In genomic region chr9:109509625-109510024, GRCh38 we compare ENCODE assay signal across 33 cellular contexts. TPM values are rescaled to one million over a fixed set of nuclear protein-coding genes. Genes with fewer than 3 reads are reported as not detected.
"Had no signal": no experiment of that assay in that cellular context is flagged by ENCODE, and none has a peak within 500 bp of the region (broad histone marks: within the 10 kb centered on the region; RNA-seq: fewer than 3 reads in every experiment).

No MANE protein-coding gene starts in this region.

- H3K27me3 ChIP-seq: adrenal gland, foreskin keratinocyte, gastrocnemius medialis, heart left ventricle had no signal

- DNase-seq: activated CD4-positive, alpha-beta memory T cell treated with anti-CD3 and anti-CD28 coated beads for 36 hours; activated CD4-positive, alpha-beta T cell treated with anti-CD3 and anti-CD28 coated beads for 36 hours; activated CD4-positive, alpha-beta T cell treated with anti-CD3 and anti-CD28 coated beads, Interleukin-2, amount 10 ng/mL, durations not matched to agents 24 days and 14 days; activated CD4-positive, CD25-positive, alpha-beta regulatory T cell; activated CD4-positive, CD25-positive, alpha-beta regulatory T cell treated with anti-CD3 and anti-CD28 coated beads, Interleukin-2, amount 50 U/mL, for 72 hours; activated CD8-positive, alpha-beta memory T cell treated with anti-CD3 and anti-CD28 coated beads, Interleukin-2, amount 10 ng/mL, durations not matched to agents 7 days and 5 days; activated CD8-positive, alpha-beta memory T cell treated with anti-CD3 and anti-CD28 coated beads, Interleukin-2, amount 50 U/mL, for 4 hours; activated CD8-positive, alpha-beta T cell treated with anti-CD3 and anti-CD28 coated beads, Interleukin-2, amount 10 ng/mL, durations not matched to agents 7 days and 5 days; activated effector memory CD4-positive, alpha-beta T cell treated with anti-CD3 and anti-CD28 coated beads, Interleukin-2, amount 50 U/mL, for 16 hours; activated naive CD4-positive, alpha-beta T cell treated with anti-CD3 and anti-CD28 coated beads for 36 hours; activated naive CD8-positive, alpha-beta T cell treated with anti-CD3 and anti-CD28 coated beads for 36 hours; activated naive CD8-positive, alpha-beta T cell treated with anti-CD3 and anti-CD28 coated beads, Interleukin-2, amount 50 U/mL, for 24 hours; activated T-cell treated with anti-CD3 and anti-CD28 coated beads, Interleukin-2, amount 50 U/mL, for 1 hour; activated T-cell treated with anti-CD3 and anti-CD28 coated beads, Interleukin-2, amount 50 U/mL, for 48 hours; amygdala; caudate nucleus; cortex of kidney; dermis blood vessel endothelial cell; effector CD8-positive, alpha-beta T cell; foreskin keratinocyte; gastrocnemius medialis; glutamatergic neuron; heart left ventricle; T-helper 2 cell had no signal

- H3K27ac ChIP-seq: epithelial cell of prostate, foreskin keratinocyte, heart left ventricle had no signal

- ATAC-seq: activated CD4-positive, alpha-beta T cell treated with anti-CD3 and anti-CD28 coated beads for 36 hours; activated CD8-positive, alpha-beta memory T cell treated with anti-CD3 and anti-CD28 coated beads, Interleukin-2, amount 10 ng/mL, durations not matched to agents 7 days and 5 days; activated CD8-positive, alpha-beta T cell treated with anti-CD3 and anti-CD28 coated beads, Interleukin-2, amount 10 ng/mL, durations not matched to agents 7 days and 5 days; activated naive CD8-positive, alpha-beta T cell treated with anti-CD3 and anti-CD28 coated beads, Interleukin-2, amount 50 U/mL, for 24 hours; foreskin keratinocyte; gastrocnemius medialis; heart left ventricle had no signal

- H3K27ac Mint-ChIP-seq: activated CD4-positive, alpha-beta memory T cell treated with anti-CD3 and anti-CD28 coated beads for 36 hours; activated CD4-positive, alpha-beta T cell treated with anti-CD3 and anti-CD28 coated beads for 36 hours; activated CD4-positive, alpha-beta T cell treated with anti-CD3 and anti-CD28 coated beads, Interleukin-2, amount 10 ng/mL, durations not matched to agents 24 days and 14 days; activated CD8-positive, alpha-beta memory T cell treated with anti-CD3 and anti-CD28 coated beads, Interleukin-2, amount 10 ng/mL, durations not matched to agents 7 days and 5 days; activated CD8-positive, alpha-beta T cell treated with anti-CD3 and anti-CD28 coated beads, Interleukin-2, amount 10 ng/mL, durations not matched to agents 7 days and 5 days; activated naive CD4-positive, alpha-beta T cell treated with anti-CD3 and anti-CD28 coated beads for 36 hours; activated naive CD4-positive, alpha-beta T cell treated with anti-CD3 and anti-CD28 coated beads, Interleukin-2, amount 50 U/mL, for 24 hours; activated naive CD8-positive, alpha-beta T cell treated with anti-CD3 and anti-CD28 coated beads for 36 hours; activated naive CD8-positive, alpha-beta T cell treated with anti-CD3 and anti-CD28 coated beads, Interleukin-2, amount 50 U/mL, for 24 hours; activated T-helper 1 cell treated with anti-CD3 and anti-CD28 coated beads, Interleukin-12 subunit alpha, Interleukin-12 subunit beta, Interleukin-2, Interleukin-4 antibody, amounts not matched to agents 30 ng/mL and 10 ng/mL and 1 ng/mL, durations not matched to agents 14 hours and 24 hours and 36 hours; activated T-helper 2 cell treated with anti-CD3 and anti-CD28 coated beads, Interferon-gamma antibody, Interleukin-2, Interleukin-4, amounts not matched to agents 10 μg/mL and 5 μg/mL and 100 μg/mL, durations not matched to agents 14 hours and 24 hours and 36 hours had no signal

- H3K36me3 ChIP-seq: adrenal gland, gastrocnemius medialis, heart left ventricle had no signal

- H3K4me1 ChIP-seq: foreskin keratinocyte, heart left ventricle had no signal

- H3K4me1 Mint-ChIP-seq: activated CD4-positive, alpha-beta T cell treated with anti-CD3 and anti-CD28 coated beads for 36 hours; activated CD4-positive, alpha-beta T cell treated with anti-CD3 and anti-CD28 coated beads, Interleukin-2, amount 10 ng/mL, durations not matched to agents 24 days and 14 days; activated CD8-positive, alpha-beta memory T cell treated with anti-CD3 and anti-CD28 coated beads, Interleukin-2, amount 10 ng/mL, durations not matched to agents 7 days and 5 days; activated naive CD4-positive, alpha-beta T cell treated with anti-CD3 and anti-CD28 coated beads, Interleukin-2, amount 50 U/mL, for 24 hours; activated naive CD8-positive, alpha-beta T cell treated with anti-CD3 and anti-CD28 coated beads for 36 hours; activated naive CD8-positive, alpha-beta T cell treated with anti-CD3 and anti-CD28 coated beads, Interleukin-2, amount 50 U/mL, for 24 hours had no signal

- FAIRE-seq: astrocyte, colon, endometrium, endothelial cell of umbilical vein had no signal

- H3K9me3 Mint-ChIP-seq: activated CD4-positive, alpha-beta memory T cell treated with anti-CD3 and anti-CD28 coated beads for 36 hours; activated CD4-positive, alpha-beta T cell treated with anti-CD3 and anti-CD28 coated beads, Interleukin-2, amount 10 ng/mL, durations not matched to agents 24 days and 14 days; activated naive CD4-positive, alpha-beta T cell treated with anti-CD3 and anti-CD28 coated beads for 36 hours; activated naive CD4-positive, alpha-beta T cell treated with anti-CD3 and anti-CD28 coated beads, Interleukin-2, amount 50 U/mL, for 24 hours; activated naive CD8-positive, alpha-beta T cell treated with anti-CD3 and anti-CD28 coated beads for 36 hours; activated naive CD8-positive, alpha-beta T cell treated with anti-CD3 and anti-CD28 coated beads, Interleukin-2, amount 50 U/mL, for 24 hours; activated T-helper 1 cell treated with anti-CD3 and anti-CD28 coated beads, Interleukin-12 subunit alpha, Interleukin-12 subunit beta, Interleukin-2, Interleukin-4 antibody, amounts not matched to agents 30 ng/mL and 10 ng/mL and 1 ng/mL, durations not matched to agents 14 hours and 24 hours and 36 hours; activated T-helper 2 cell treated with anti-CD3 and anti-CD28 coated beads, Interferon-gamma antibody, Interleukin-2, Interleukin-4, amounts not matched to agents 10 μg/mL and 5 μg/mL and 100 μg/mL, durations not matched to agents 14 hours and 24 hours and 36 hours had no signal

- H3K9me3 ChIP-seq: adrenal gland, gastrocnemius medialis, heart left ventricle had no signal

- H3K4me3 Mint-ChIP-seq: activated CD4-positive, alpha-beta memory T cell treated with anti-CD3 and anti-CD28 coated beads for 36 hours; activated CD4-positive, alpha-beta T cell treated with anti-CD3 and anti-CD28 coated beads for 36 hours; activated CD4-positive, alpha-beta T cell treated with anti-CD3 and anti-CD28 coated beads, Interleukin-2, amount 10 ng/mL, durations not matched to agents 24 days and 14 days; activated CD8-positive, alpha-beta memory T cell treated with anti-CD3 and anti-CD28 coated beads, Interleukin-2, amount 10 ng/mL, durations not matched to agents 7 days and 5 days; activated CD8-positive, alpha-beta T cell treated with anti-CD3 and anti-CD28 coated beads, Interleukin-2, amount 10 ng/mL, durations not matched to agents 7 days and 5 days; activated naive CD4-positive, alpha-beta T cell treated with anti-CD3 and anti-CD28 coated beads for 36 hours; activated naive CD4-positive, alpha-beta T cell treated with anti-CD3 and anti-CD28 coated beads, Interleukin-2, amount 50 U/mL, for 24 hours; activated naive CD8-positive, alpha-beta T cell treated with anti-CD3 and anti-CD28 coated beads for 36 hours; activated naive CD8-positive, alpha-beta T cell treated with anti-CD3 and anti-CD28 coated beads, Interleukin-2, amount 50 U/mL, for 24 hours; activated T-helper 1 cell treated with anti-CD3 and anti-CD28 coated beads, Interleukin-12 subunit alpha, Interleukin-12 subunit beta, Interleukin-2, Interleukin-4 antibody, amounts not matched to agents 30 ng/mL and 10 ng/mL and 1 ng/mL, durations not matched to agents 14 hours and 24 hours and 36 hours had no signal

- H3K36me3 Mint-ChIP-seq: activated CD4-positive, alpha-beta memory T cell treated with anti-CD3 and anti-CD28 coated beads for 36 hours; activated CD8-positive, alpha-beta memory T cell treated with anti-CD3 and anti-CD28 coated beads, Interleukin-2, amount 10 ng/mL, durations not matched to agents 7 days and 5 days; activated naive CD4-positive, alpha-beta T cell treated with anti-CD3 and anti-CD28 coated beads, Interleukin-2, amount 50 U/mL, for 24 hours; activated naive CD8-positive, alpha-beta T cell treated with anti-CD3 and anti-CD28 coated beads for 36 hours had no signal

- H3K4me3 ChIP-seq: adrenal gland, gastrocnemius medialis, heart left ventricle had no signal

RNA-seq across cellular contexts. Expression of gene PTPN3, which starts 11.5 kb away (rescaled TPM):
- total RNA-seq: endothelial cell of umbilical vein had no signal
